ENCODE assay signal across 20 cellular contexts in genomic region chr10:98376485-98376884, GRCh38. TPM values are rescaled to one million over a fixed set of nuclear protein-coding genes. Genes with fewer than 3 reads are reported as not detected.
A peak's percentile ranks its signal among the peaks of the same experiment; 100 is the strongest.
DNase-seq lines count a peak whose midpoint lies in the region; ATAC-seq and TF ChIP-seq lines count a peak whose summit lies in the region.
"Had no signal": no experiment of that assay in that cellular context is flagged by ENCODE, and none has a peak within 500 bp of the region (broad histone marks: within the 10 kb centered on the region; RNA-seq: fewer than 3 reads in every experiment).

No MANE protein-coding gene starts in this region.

- 67% methylated on average over 1 of the region's 1 CpG for WGBS in right lobe of liver (ENCODE audit: insufficient coverage, low coverage, low lambda C conversion rate, missing lambda C conversion rate)

- ATAC-seq in right lobe of liver (no peak), GM21447 (IDR thresholded peaks at IDR 0.05; ENCODE audit: unreplicated experiment) (no peak)
- ATAC-seq: gastroesophageal sphincter, right cardiac atrium had no signal

- CTCF ChIA-PET in HEK293 (lab: Yijun Ruan, JAX): no interaction called here

- TF ChIP-seq POLR2A in right lobe of liver (IDR thresholded peaks at IDR 0.05): no peak

- H3K9me3 Mint-ChIP-seq in mesothelial cell of epicardium: peaks cover 4% of the 10 kb centered on the region

- H3K36me3 ChIP-seq in HEK293 (ENCODE audit: control insufficient read depth in 2 of 2, insufficient read depth in 1 of 2, low read length in 2 of 2) (no peaks in the 10 kb centered on the region), MG63 (no peaks in the 10 kb centered on the region), right lobe of liver (no peaks in the 10 kb centered on the region)

- no peak for TF ChIP-seq CTCF in HEK293 (tag by site-specific recombination; IDR thresholded peaks at IDR 0.05)
- no peak for TF ChIP-seq CTCF in mesothelial cell of epicardium (IDR thresholded peaks at IDR 0.05; ENCODE audit: unreplicated experiment)
- no peak for TF ChIP-seq CTCF in right lobe of liver (IDR thresholded peaks at IDR 0.05)

- no peaks in the 10 kb centered on the region for H3K9me3 ChIP-seq in HEK293 (ENCODE audit: control insufficient read depth, insufficient read depth, low read depth, low read length)
- H3K9me3 ChIP-seq in MG63: peaks cover 2% of the 10 kb centered on the region; the same call in 1 of the 2 replicates
- no peaks in the 10 kb centered on the region for H3K9me3 ChIP-seq in right lobe of liver
- H3K9me3 ChIP-seq: tibial artery had no signal

- peaks cover 50% of the 10 kb centered on the region for H3K4me1 Mint-ChIP-seq in mesothelial cell of epicardium
- H3K4me1 Mint-ChIP-seq: activated CD4-positive, alpha-beta T cell treated with anti-CD3 and anti-CD28 coated beads, Interleukin-2, amount 10 ng/mL, durations not matched to agents 24 days and 14 days had no signal

- intact Hi-C loops in right lobe of liver (cut with DNase I): no loop called here

- H3K27me3 ChIP-seq in MG63 (no peaks in the 10 kb centered on the region), right lobe of liver (no peaks in the 10 kb centered on the region)
- H3K27me3 ChIP-seq: gastroesophageal sphincter, tibial artery had no signal

- POLR2A ChIA-PET in HEK293 (lab: Yijun Ruan, JAX): no interaction called here

- H3K4me1 ChIP-seq in HEK293 (ENCODE audit: control insufficient read depth, insufficient read depth, low read length) (no peaks in the 10 kb centered on the region), right lobe of liver (no peaks in the 10 kb centered on the region)

- peaks cover 2% of the 10 kb centered on the region for H3K36me3 Mint-ChIP-seq in mesothelial cell of epicardium

- no peaks in the 10 kb centered on the region for H3K27me3 Mint-ChIP-seq in mesothelial cell of epicardium (ENCODE audit: low read depth)
- H3K27me3 Mint-ChIP-seq: activated naive CD8-positive, alpha-beta T cell had no signal

- DNase-seq in MG63 (peak; percentile 22), astrocyte of the hippocampus (ENCODE audit: low read depth, low spot score) (peak; percentile 51), mesothelial cell of epicardium (ENCODE audit: low spot score in 2 of 2, unreplicated experiment in 2 of 2) (no peak), right lobe of liver (no peak), NCI-H226 (no peak)
- DNase-seq: activated CD4-positive, alpha-beta T cell treated with anti-CD3 and anti-CD28 coated beads, Interleukin-2, amount 10 ng/mL, durations not matched to agents 24 days and 14 days; activated T-cell treated with anti-CD3 and anti-CD28 coated beads for 4 hours; EL; NCI-H446 treated with DMSO at 0.1 percent for 48 hours; right cardiac atrium; stimulated activated CD4-positive, alpha-beta T cell treated with anti-CD3 and anti-CD28 coated beads, Interleukin-4, amount 100 ng/mL, for 1 hour; tibial artery had no signal

- peak overlapping the region; percentile 77 for H3K27ac Mint-ChIP-seq in mesothelial cell of epicardium
- H3K27ac Mint-ChIP-seq: activated CD4-positive, alpha-beta T cell treated with anti-CD3 and anti-CD28 coated beads, Interleukin-2, amount 10 ng/mL, durations not matched to agents 24 days and 14 days; activated naive CD8-positive, alpha-beta T cell had no signal

- H3K4me3 ChIP-seq in HEK293 (ENCODE audit: low read depth, low read length): no peak overlapping the region
- no peak overlapping the region for H3K4me3 ChIP-seq in MG63
- no peak overlapping the region for H3K4me3 ChIP-seq in right lobe of liver
- H3K4me3 ChIP-seq: gastroesophageal sphincter, lung, SK-N-MC, tibial artery had no signal

- H3K27ac ChIP-seq in HEK293 (ENCODE audit: extremely low read depth, low read depth, low read length) (no peak overlapping the region), right lobe of liver (no peak overlapping the region)
- H3K27ac ChIP-seq: C4-2B, gastroesophageal sphincter, SK-N-MC, tibial artery had no signal

- H3K4me3 Mint-ChIP-seq in mesothelial cell of epicardium: no peak overlapping the region
- H3K4me3 Mint-ChIP-seq: activated CD4-positive, alpha-beta T cell treated with anti-CD3 and anti-CD28 coated beads, Interleukin-2, amount 10 ng/mL, durations not matched to agents 24 days and 14 days; activated naive CD8-positive, alpha-beta T cell; nephron had no signal

TF ChIP-seq in HEK293, 187 proteins besides CTCF, POLR2A, EP300 and RAD21 (continues in another document):
- TF ChIP-seq ZNF366 (tag by site-specific recombination; conservative IDR thresholded peaks at IDR 0.05): no peak
- TF ChIP-seq ZSCAN5A (tag by site-specific recombination; IDR thresholded peaks at IDR 0.05): no peak
- no peak for TF ChIP-seq PRDM1 (tag by site-specific recombination; IDR thresholded peaks at IDR 0.05)
- TF ChIP-seq ZNF785 (tag by site-specific recombination; IDR thresholded peaks at IDR 0.05): no peak
- no peak for TF ChIP-seq MYNN (tag by site-specific recombination; IDR thresholded peaks at IDR 0.05; ENCODE audit: borderline replicate concordance)
- no peak for TF ChIP-seq KLF9 (tag by site-specific recombination; IDR thresholded peaks at IDR 0.05; ENCODE audit: low read depth)
- no peak for TF ChIP-seq ZNF274 (IDR thresholded peaks at IDR 0.05; ENCODE audit: low read length)
- TF ChIP-seq ZNF274 (tag by site-specific recombination; IDR thresholded peaks at IDR 0.05; ENCODE audit: borderline replicate concordance): no peak
- TF ChIP-seq FEZF1 (tag by site-specific recombination; IDR thresholded peaks at IDR 0.05): peak; percentile 42; the same call in 1 of the 2 replicates
- no peak for TF ChIP-seq ZSCAN23 (tag by site-specific recombination; IDR thresholded peaks at IDR 0.05)
- TF ChIP-seq GLI4 (tag by site-specific recombination; IDR thresholded peaks at IDR 0.05): no peak
- TF ChIP-seq, protein P1, sequence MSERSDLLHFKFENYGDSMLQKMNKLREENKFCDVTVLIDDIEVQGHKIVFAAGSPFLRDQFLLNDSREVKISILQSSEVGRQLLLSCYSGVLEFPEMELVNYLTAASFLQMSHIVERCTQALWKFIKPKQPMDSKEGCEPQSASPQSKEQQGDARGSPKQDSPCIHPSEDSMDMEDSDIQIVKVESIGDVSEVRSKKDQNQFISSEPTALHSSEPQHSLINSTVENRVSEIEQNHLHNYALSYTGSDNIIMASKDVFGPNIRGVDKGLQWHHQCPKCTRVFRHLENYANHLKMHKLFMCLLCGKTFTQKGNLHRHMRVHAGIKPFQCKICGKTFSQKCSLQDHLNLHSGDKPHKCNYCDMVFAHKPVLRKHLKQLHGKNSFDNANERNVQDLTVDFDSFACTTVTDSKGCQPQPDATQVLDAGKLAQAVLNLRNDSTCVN (tag by site-specific recombination; optimal IDR thresholded peaks at IDR 0.05): no peak
- no peak for TF ChIP-seq ZNF747 (tag by site-specific recombination; IDR thresholded peaks at IDR 0.05)
- no peak for TF ChIP-seq BCL11B (tag by site-specific recombination; IDR thresholded peaks at IDR 0.05; ENCODE audit: low read depth)
- TF ChIP-seq MZF1 (tag by site-specific recombination; IDR thresholded peaks at IDR 0.05; ENCODE audit: borderline replicate concordance): no peak
- no peak for TF ChIP-seq SCRT1 (tag by site-specific recombination; IDR thresholded peaks at IDR 0.05; ENCODE audit: borderline replicate concordance)
- TF ChIP-seq ZNF362 (tag by site-specific recombination; IDR thresholded peaks at IDR 0.05): no peak
- no peak for TF ChIP-seq ZNF514 (tag by site-specific recombination; IDR thresholded peaks at IDR 0.05)
- no peak for TF ChIP-seq ZNF398 (tag by site-specific recombination; IDR thresholded peaks at IDR 0.05)
- no peak for TF ChIP-seq ZFP3 (tag by site-specific recombination; IDR thresholded peaks at IDR 0.05; ENCODE audit: low read depth)
- TF ChIP-seq ZNF677 (tag by site-specific recombination; IDR thresholded peaks at IDR 0.05): no peak
- TF ChIP-seq ZNF2 (tag by site-specific recombination; IDR thresholded peaks at IDR 0.05): no peak
- no peak for TF ChIP-seq ZNF510 (tag by site-specific recombination; IDR thresholded peaks at IDR 0.05; ENCODE audit: insufficient replicate concordance)

RNA-seq across cellular contexts. Expression of gene PYROXD2, which starts 38.5 kb away (rescaled TPM):
- total RNA-seq in MG63 (2014; rRNA removed; shearing (Covaris generic); ENCODE audit: low replicate concordance): 1.6 and 1.8 TPM in 2 replicates
- total RNA-seq in mesothelial cell of epicardium: 31.1 to 34.4 TPM (median 31.9 TPM) in 3 replicates
- total RNA-seq in right lobe of liver: 10 to 100 TPM in 2 of 6 experiments, 1 to 10 TPM in 4; 3.0 to 25.3 (median 7.1) TPM

Comparison
In these comparisons a context has a peak if more than half of its experiments do, and no peak if none do; other contexts are left out.
1. DNase-seq: peak in MG63 (single experiment) and astrocyte of the hippocampus (single experiment); none in mesothelial cell of epicardium (0 of 2), right lobe of liver (0 of 3) and NCI-H226 (single experiment).